Comparison of ENCODE assay signal across 22 cellular contexts in the genomic region with DNA sequence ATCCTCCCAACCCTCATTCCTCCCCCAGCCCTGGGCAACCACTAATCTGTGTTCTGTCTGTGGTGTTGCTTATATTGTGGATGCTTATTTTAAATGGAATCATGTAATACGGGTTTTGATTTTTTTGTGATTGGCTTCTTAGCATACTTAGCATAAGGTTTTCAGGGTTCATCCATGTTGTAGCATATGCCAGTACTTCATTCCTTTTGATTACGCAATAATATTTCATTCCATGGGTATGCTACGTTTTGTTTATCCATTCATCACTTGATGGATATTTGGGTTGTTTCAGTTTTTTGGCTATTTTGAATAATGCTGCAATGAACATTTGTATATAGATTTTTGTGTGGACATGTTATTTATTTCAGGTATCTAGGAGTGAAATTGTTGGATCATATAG.
"Had no signal": no experiment of that assay in that cellular context is flagged by ENCODE, and none has a peak within 500 bp of the region (broad histone marks: within the 10 kb centered on the region; RNA-seq: fewer than 3 reads in every experiment).

No MANE protein-coding gene starts in this region.

- H3K27me3 ChIP-seq: cardiac muscle cell, colonic mucosa, tibial nerve had no signal

- ATAC-seq: left colon; natural killer cell; psoas muscle; sciatic nerve; stimulated activated naive B cell treated with anti-CD40 and anti-IgM and Interleukin-4, amounts not matched to agents 10 μg/mL and 1 μg/mL and 100 μg/mL, for 72 hours had no signal

- H3K4me1 Mint-ChIP-seq: activated B cell treated with CpG ODN at 0.5 μM for 24 hours; activated CD4-positive, alpha-beta T cell treated with anti-CD3 and anti-CD28 coated beads, Interleukin-2, amount 10 ng/mL, durations not matched to agents 7 days and 5 days; immature natural killer cell; natural killer cell had no signal

- H3K9me3 ChIP-seq: colonic mucosa, psoas muscle, tibial nerve had no signal

- H3K36me3 Mint-ChIP-seq: activated naive CD8-positive, alpha-beta T cell; immature natural killer cell; natural killer cell had no signal

- FAIRE-seq: endothelial cell of umbilical vein had no signal

- H3K27ac ChIP-seq: cardiac muscle cell, colonic mucosa, psoas muscle had no signal

- DNase-seq: activated B cell treated with CpG ODN at 0.5 μM for 24 hours; activated CD4-positive, alpha-beta T cell treated with anti-CD3 and anti-CD28 coated beads, Interleukin-2, amount 10 ng/mL, durations not matched to agents 7 days and 5 days; activated T-cell treated with anti-CD3 and anti-CD28 coated beads for 4 hours; anterior cingulate cortex; colonic mucosa; effector CD4-positive, alpha-beta T cell; glutamatergic neuron; immature natural killer cell; left colon; natural killer cell; nucleus accumbens; psoas muscle; stimulated activated CD4-positive, alpha-beta T cell treated with anti-CD3 and anti-CD28 coated beads, Interleukin-2, amount 100 ng/mL, for 24 hours; stimulated activated naive B cell treated with anti-CD40 and anti-IgM and Interleukin-4, amounts not matched to agents 10 μg/mL and 1 μg/mL and 100 μg/mL, for 72 hours had no signal

- H3K36me3 ChIP-seq: cardiac muscle cell, colonic mucosa, tibial nerve had no signal

- H3K4me3 Mint-ChIP-seq: activated B cell treated with CpG ODN at 0.5 μM for 24 hours; activated CD4-positive, alpha-beta T cell treated with anti-CD3 and anti-CD28 coated beads, Interleukin-2, amount 10 ng/mL, durations not matched to agents 7 days and 5 days; activated naive CD8-positive, alpha-beta T cell; immature natural killer cell; natural killer cell; stimulated activated naive B cell treated with anti-CD40 and anti-IgM and Interleukin-4, amounts not matched to agents 10 μg/mL and 1 μg/mL and 100 μg/mL, for 72 hours; T-helper 1 cell treated with Interleukin-12 subunit alpha and Interleukin-12 subunit beta and Interleukin-4 antibody, amounts not matched to agents 30 μg/mL and 1 μg/mL, for 36 hours had no signal

- H3K4me3 ChIP-seq: cardiac muscle cell, colonic mucosa, lung, psoas muscle, tibial nerve had no signal

- H3K4me1 ChIP-seq: colonic mucosa had no signal

- H3K9me3 Mint-ChIP-seq: activated B cell treated with CpG ODN at 0.5 μM for 24 hours; activated CD4-positive, alpha-beta T cell treated with anti-CD3 and anti-CD28 coated beads, Interleukin-2, amount 10 ng/mL, durations not matched to agents 7 days and 5 days; activated T-helper 2 cell treated with anti-CD3 and anti-CD28 coated beads, Interferon-gamma antibody, Interleukin-2, Interleukin-4, amounts not matched to agents 10 μg/mL and 5 μg/mL and 100 μg/mL, durations not matched to agents 14 hours and 24 hours and 36 hours; immature natural killer cell; natural killer cell; T-helper 1 cell treated with Interleukin-12 subunit alpha and Interleukin-12 subunit beta and Interleukin-4 antibody, amounts not matched to agents 30 μg/mL and 1 μg/mL, for 36 hours had no signal

- H3K27me3 Mint-ChIP-seq: activated CD4-positive, alpha-beta T cell treated with anti-CD3 and anti-CD28 coated beads, Interleukin-2, amount 10 ng/mL, durations not matched to agents 7 days and 5 days had no signal
